In the genomic region with DNA sequence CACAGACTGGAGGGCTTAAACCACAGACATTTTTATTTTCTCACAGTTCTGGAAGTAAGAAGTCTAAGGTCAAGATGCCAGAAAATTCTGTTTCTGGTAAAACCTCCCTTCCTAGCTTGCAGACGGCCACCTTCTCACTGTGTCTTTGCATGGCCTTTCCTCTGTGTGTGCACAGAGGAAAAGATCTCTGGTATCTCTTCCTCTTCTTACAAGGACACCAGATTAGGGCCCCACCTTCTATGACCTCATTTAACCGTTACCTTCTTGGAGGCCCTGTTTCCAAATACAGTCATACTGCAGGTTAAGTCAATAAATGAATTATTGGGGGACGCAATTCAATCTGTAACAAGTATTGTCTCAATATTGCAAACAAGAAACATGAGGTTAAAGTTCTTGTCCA, we compare ENCODE assay signal across 8 cellular contexts.
A peak's percentile ranks its signal among the peaks of the same experiment; 100 is the strongest.
DNase-seq lines count a peak whose midpoint lies in the region; ATAC-seq and TF ChIP-seq lines count a peak whose summit lies in the region.
"Had no signal": no experiment of that assay in that cellular context is flagged by ENCODE, and none has a peak within 500 bp of the region (broad histone marks: within the 10 kb centered on the region; RNA-seq: fewer than 3 reads in every experiment).

No MANE protein-coding gene starts in this region.

- H3K27ac Mint-ChIP-seq in natural killer cell treated with Interleukin-12 subunit alpha and Interleukin-12 subunit beta and Interleukin-15 and Interleukin-18, amount 100 ng/mL, for 72 hours, result peak overlapping the region; percentile 3 to 75
- H3K27ac Mint-ChIP-seq in endothelial cell (ENCODE audit: unreplicated experiment), result no peak overlapping the region
- H3K27ac Mint-ChIP-seq: activated CD8-positive, alpha-beta T cell treated with anti-CD3 and anti-CD28 coated beads for 36 hours had no signal

- no peaks in the 10 kb centered on the region for H3K9me3 Mint-ChIP-seq in natural killer cell treated with Interleukin-12 subunit alpha and Interleukin-12 subunit beta and Interleukin-15 and Interleukin-18, amount 100 ng/mL, for 72 hours
- H3K9me3 Mint-ChIP-seq in endothelial cell (ENCODE audit: unreplicated experiment), result no peaks in the 10 kb centered on the region
- H3K9me3 Mint-ChIP-seq: activated CD8-positive, alpha-beta T cell treated with anti-CD3 and anti-CD28 coated beads for 36 hours had no signal

- peaks cover 69 to 75% of the 10 kb centered on the region in 2 donors for H3K4me1 Mint-ChIP-seq in natural killer cell treated with Interleukin-12 subunit alpha and Interleukin-12 subunit beta and Interleukin-15 and Interleukin-18, amount 100 ng/mL, for 72 hours (ENCODE audit: low read depth in 2 of 2)
- H3K4me1 Mint-ChIP-seq in endothelial cell (ENCODE audit: unreplicated experiment), result peaks cover 17% of the 10 kb centered on the region

- no peaks in the 10 kb centered on the region for H3K27me3 Mint-ChIP-seq in natural killer cell treated with Interleukin-12 subunit alpha and Interleukin-12 subunit beta and Interleukin-15 and Interleukin-18, amount 100 ng/mL, for 72 hours
- H3K27me3 Mint-ChIP-seq in endothelial cell (ENCODE audit: unreplicated experiment), result no peaks in the 10 kb centered on the region
- H3K27me3 Mint-ChIP-seq: activated CD8-positive, alpha-beta T cell treated with anti-CD3 and anti-CD28 coated beads for 36 hours had no signal

- H3K36me3 Mint-ChIP-seq in natural killer cell treated with Interleukin-12 subunit alpha and Interleukin-12 subunit beta and Interleukin-15 and Interleukin-18, amount 100 ng/mL, for 72 hours, result no peaks in the 10 kb centered on the region
- H3K36me3 Mint-ChIP-seq in endothelial cell (ENCODE audit: low read depth, unreplicated experiment), result no peaks in the 10 kb centered on the region

- no peak for DNase-seq in natural killer cell treated with Interleukin-12 subunit alpha and Interleukin-12 subunit beta and Interleukin-15 and Interleukin-18, amount 100 ng/mL, for 72 hours (ENCODE audit: low spot score)
- DNase-seq in endothelial cell (ENCODE audit: low spot score) (no peak), mesenteric fat pad (ENCODE audit: low spot score) (no peak), sciatic nerve (ENCODE audit: low spot score) (no peak)
- DNase-seq: activated CD8-positive, alpha-beta T cell treated with anti-CD3 and anti-CD28 coated beads for 36 hours had no signal

- H3K4me3 Mint-ChIP-seq in natural killer cell treated with Interleukin-12 subunit alpha and Interleukin-12 subunit beta and Interleukin-15 and Interleukin-18, amount 100 ng/mL, for 72 hours, result no peak overlapping the region
- no peak overlapping the region for H3K4me3 Mint-ChIP-seq in endothelial cell (ENCODE audit: unreplicated experiment)
- H3K4me3 Mint-ChIP-seq: activated CD8-positive, alpha-beta T cell treated with anti-CD3 and anti-CD28 coated beads for 36 hours had no signal

- TF ChIP-seq CTCF in endothelial cell (IDR thresholded peaks at IDR 0.05; ENCODE audit: unreplicated experiment), result no peak

- ATAC-seq in GM19043 (IDR thresholded peaks at IDR 0.05; ENCODE audit: low read depth, unreplicated experiment) (peak; percentile 43), HG02623 (IDR thresholded peaks at IDR 0.05; ENCODE audit: unreplicated experiment) (peak; percentile 36), HG03521 (IDR thresholded peaks at IDR 0.05; ENCODE audit: unreplicated experiment) (peak; percentile 46), sciatic nerve (no peak)
- no peak for ATAC-seq in natural killer cell treated with Interleukin-12 subunit alpha and Interleukin-12 subunit beta and Interleukin-15 and Interleukin-18, amount 100 ng/mL, for 72 hours
- ATAC-seq: activated CD8-positive, alpha-beta T cell treated with anti-CD3 and anti-CD28 coated beads for 36 hours had no signal

- intact Hi-C loops in sciatic nerve (cut with DNase I), result no loop called here

Comparison
In these comparisons a context has a peak if more than half of its experiments do, and no peak if none do; other contexts are left out.
1. ATAC-seq: peak in GM19043 (single experiment), HG02623 (single experiment) and HG03521 (single experiment); none in natural killer cell treated with Interleukin-12 subunit alpha and Interleukin-12 subunit beta and Interleukin-15 and Interleukin-18, amount 100 ng/mL, for 72 hours (0 of 2) and sciatic nerve (single experiment).